ENCODE assay signal across 14 cellular contexts in genomic region chr12:55167010-55167640, GRCh38. TPM values are rescaled to one million over a fixed set of nuclear protein-coding genes. Genes with fewer than 3 reads are reported as not detected.
"Had no signal": no experiment of that assay in that cellular context is flagged by ENCODE, and none has a peak within 500 bp of the region (broad histone marks: within the 10 kb centered on the region; RNA-seq: fewer than 3 reads in every experiment).

No MANE protein-coding gene starts in this region.

RNA-seq across cellular contexts. Expression of gene OR9K2, which starts 40.9 kb away (rescaled TPM):
- total RNA-seq: activated B cell treated with CpG ODN at 0.5 μM for 24 hours; activated CD4-positive, alpha-beta memory T cell treated with anti-CD3 and anti-CD28 coated beads for 36 hours; activated naive CD4-positive, alpha-beta T cell treated with anti-CD3 and anti-CD28 coated beads for 36 hours; activated naive CD4-positive, alpha-beta T cell treated with anti-CD3 and anti-CD28 coated beads, Interleukin-2, amount 50 U/mL, for 72 hours; activated T-cell treated with anti-CD3 and anti-CD28 coated beads, Interleukin-2, amount 50 U/mL, for 4 hours; activated T-helper 1 cell treated with anti-CD3 and anti-CD28 coated beads, Interleukin-12 subunit alpha, Interleukin-12 subunit beta, Interleukin-2, Interleukin-4 antibody, amounts not matched to agents 30 ng/mL and 10 ng/mL and 1 ng/mL, durations not matched to agents 14 hours and 24 hours and 36 hours; adrenal gland; astrocyte; body of pancreas; breast epithelium; cardiac septum; PC-3; Peyer's patch; SJSA1 had no signal

RNA-seq across cellular contexts. Expression of gene OR10A7, which starts 53.7 kb away (rescaled TPM):
- total RNA-seq: activated B cell treated with CpG ODN at 0.5 μM for 24 hours; activated CD4-positive, alpha-beta memory T cell treated with anti-CD3 and anti-CD28 coated beads for 36 hours; activated naive CD4-positive, alpha-beta T cell treated with anti-CD3 and anti-CD28 coated beads for 36 hours; activated naive CD4-positive, alpha-beta T cell treated with anti-CD3 and anti-CD28 coated beads, Interleukin-2, amount 50 U/mL, for 72 hours; activated T-cell treated with anti-CD3 and anti-CD28 coated beads, Interleukin-2, amount 50 U/mL, for 4 hours; activated T-helper 1 cell treated with anti-CD3 and anti-CD28 coated beads, Interleukin-12 subunit alpha, Interleukin-12 subunit beta, Interleukin-2, Interleukin-4 antibody, amounts not matched to agents 30 ng/mL and 10 ng/mL and 1 ng/mL, durations not matched to agents 14 hours and 24 hours and 36 hours; adrenal gland; astrocyte; body of pancreas; breast epithelium; cardiac septum; PC-3; Peyer's patch; SJSA1 had no signal
